In genomic region chr12:121789800-121790748, GRCh38 we compare ENCODE assay signal across 8 cellular contexts. TPM values are rescaled to one million over a fixed set of nuclear protein-coding genes. Genes with fewer than 3 reads are reported as not detected.
DNase-seq lines count a peak whose midpoint lies in the region; FAIRE-seq and TF ChIP-seq lines count a peak whose summit lies in the region.

No MANE protein-coding gene starts in this region.

- no peaks in the 10 kb centered on the region; the same call in 1 of the 2 replicates for H3K4me1 ChIP-seq in HEK293 (ENCODE audit: control insufficient read depth, insufficient read depth, low read length)
- peaks cover 36% of the 10 kb centered on the region for H3K4me1 ChIP-seq in NT2/D1 (ENCODE audit: insufficient read depth, insufficient read length)
- peaks cover 12 to 28% of the 10 kb centered on the region in 2 donors for H3K4me1 ChIP-seq in kidney (ENCODE audit: control insufficient read depth in 1 of 2, insufficient read depth in 1 of 2, low read depth in 1 of 2, low read length in 2 of 2)

- H3K27ac ChIP-seq in HEK293 (ENCODE audit: extremely low read depth, low read depth, low read length) (no peak overlapping the region), kidney (ENCODE audit: low read depth in 2 of 2, low read length in 2 of 2) (peak overlapping the region; percentile 51 to 72)

- no peaks in the 10 kb centered on the region for H3K9me3 ChIP-seq in HEK293 (ENCODE audit: control insufficient read depth, insufficient read depth, low read depth, low read length)
- H3K9me3 ChIP-seq in NT2/D1 (ENCODE audit: insufficient read depth, low read length): no peaks in the 10 kb centered on the region
- H3K9me3 ChIP-seq in kidney (ENCODE audit: control insufficient read depth in 1 of 2, low read length in 2 of 2): no peaks in the 10 kb centered on the region

- H3K27me3 ChIP-seq in NT2/D1 (ENCODE audit: insufficient read depth, insufficient read length): no peaks in the 10 kb centered on the region

- FAIRE-seq in kidney (lab: Jason Lieb, UNC): no peak

- POLR2A ChIA-PET in HEK293 (lab: Yijun Ruan, JAX): interaction anchor here (1.2 kb wide), 1 partner anchor 13 kb away, joined by 5 read pairs; no protein-coding TSS in a partner anchor

- H3K9ac ChIP-seq in NT2/D1 (ENCODE audit: insufficient read length, low read depth) (peak overlapping the region; percentile 47), kidney (ENCODE audit: low read length in 2 of 2) (peak overlapping the region in 1 of 2 donors; percentile 34)

- CTCF ChIA-PET in HEK293 (lab: Yijun Ruan, JAX): interaction anchor here (9.0 to 9.8 kb wide), 2 partner anchors 10 to 19 kb away, joined by 238 to 393 read pairs; partner anchors contain the start of gene SETD1B

- TF ChIP-seq CTCF in HEK293 (tag by site-specific recombination; IDR thresholded peaks at IDR 0.05): no peak
- no peak for TF ChIP-seq CTCF in kidney (IDR thresholded peaks at IDR 0.05; ENCODE audit: borderline replicate concordance, extremely low read depth, insufficient read depth)

- H3K4me3 ChIP-seq in HEK293 (ENCODE audit: low read depth, low read length) (no peak overlapping the region), NT2/D1 (ENCODE audit: insufficient read length, low read depth) (no peak overlapping the region), kidney (ENCODE audit: low read length in 2 of 2) (no peak overlapping the region)

- H3K36me3 ChIP-seq in HEK293 (ENCODE audit: control insufficient read depth in 2 of 2, insufficient read depth in 1 of 2, low read length in 2 of 2) (peaks cover 0 to under 1% of the 10 kb centered on the region in 2 experiments; a peak in 1 of 3 replicates), NT2/D1 (ENCODE audit: insufficient read depth, insufficient read length, low read length) (peaks cover 19% of the 10 kb centered on the region), kidney (ENCODE audit: control insufficient read depth in 1 of 2, insufficient read depth in 2 of 2, low read length in 2 of 2) (peaks cover 0 to under 1% of the 10 kb centered on the region in 2 donors)

- intact Hi-C loops in kidney (cut with DNase I): no loop called here

- DNase-seq in ELR (ENCODE audit: low read depth) (peak; percentile 63), NT2/D1 (ENCODE audit: low read depth, low spot score) (no peak), kidney (peak; percentile 93), EL (no peak), NCI-H446 (lab: John Stamatoyannopoulos, UW) (no peak)
- peak; percentile 93 to 94 for DNase-seq in activated T-cell treated with anti-CD3 and anti-CD28 coated beads, Interleukin-2, amount 50 U/mL, for 48 hours
- peak; percentile 93 for DNase-seq in stimulated activated CD8-positive, alpha-beta memory T cell treated with anti-CD3 and anti-CD28 coated beads, Interleukin-12 subunit alpha, Interleukin-12 subunit beta, amount 100 ng/mL, for 1 hour (ENCODE audit: low read depth)

TF ChIP-seq in HEK293, 187 proteins besides CTCF, POLR2A, EP300 and RAD21:
- peak; percentile 62 for TF ChIP-seq GLIS1 (tag by site-specific recombination; IDR thresholded peaks at IDR 0.05)
- no peak for TF ChIP-seq ZNF146 (tag by site-specific recombination; IDR thresholded peaks at IDR 0.05)

RNA-seq across cellular contexts. Expression of gene RHOF, which starts 3.4 kb away (rescaled TPM):
- 42.6 TPM for total RNA-seq in kidney
- 23.9 TPM for polyA plus RNA-seq in kidney (ENCODE audit: insufficient read depth, low read depth, low replicate concordance)

RNA-seq across cellular contexts. Expression of gene SETD1B, which starts 13.7 kb away (rescaled TPM):
- 34.5 TPM for total RNA-seq in kidney
- 3.5 TPM for polyA plus RNA-seq in kidney (ENCODE audit: insufficient read depth, low read depth, low replicate concordance)

Comparison
In these comparisons a context has a peak if more than half of its experiments do, and no peak if none do; other contexts are left out.
1. DNase-seq: peak in ELR (single experiment), activated T-cell treated with anti-CD3 and anti-CD28 coated beads, Interleukin-2, amount 50 U/mL, for 48 hours (2 of 2), kidney (single experiment) and stimulated activated CD8-positive, alpha-beta memory T cell treated with anti-CD3 and anti-CD28 coated beads, Interleukin-12 subunit alpha, Interleukin-12 subunit beta, amount 100 ng/mL, for 1 hour (single experiment); none in NT2/D1 (single experiment), EL (single experiment) and NCI-H446 (0 of 2).